In the genomic region with DNA sequence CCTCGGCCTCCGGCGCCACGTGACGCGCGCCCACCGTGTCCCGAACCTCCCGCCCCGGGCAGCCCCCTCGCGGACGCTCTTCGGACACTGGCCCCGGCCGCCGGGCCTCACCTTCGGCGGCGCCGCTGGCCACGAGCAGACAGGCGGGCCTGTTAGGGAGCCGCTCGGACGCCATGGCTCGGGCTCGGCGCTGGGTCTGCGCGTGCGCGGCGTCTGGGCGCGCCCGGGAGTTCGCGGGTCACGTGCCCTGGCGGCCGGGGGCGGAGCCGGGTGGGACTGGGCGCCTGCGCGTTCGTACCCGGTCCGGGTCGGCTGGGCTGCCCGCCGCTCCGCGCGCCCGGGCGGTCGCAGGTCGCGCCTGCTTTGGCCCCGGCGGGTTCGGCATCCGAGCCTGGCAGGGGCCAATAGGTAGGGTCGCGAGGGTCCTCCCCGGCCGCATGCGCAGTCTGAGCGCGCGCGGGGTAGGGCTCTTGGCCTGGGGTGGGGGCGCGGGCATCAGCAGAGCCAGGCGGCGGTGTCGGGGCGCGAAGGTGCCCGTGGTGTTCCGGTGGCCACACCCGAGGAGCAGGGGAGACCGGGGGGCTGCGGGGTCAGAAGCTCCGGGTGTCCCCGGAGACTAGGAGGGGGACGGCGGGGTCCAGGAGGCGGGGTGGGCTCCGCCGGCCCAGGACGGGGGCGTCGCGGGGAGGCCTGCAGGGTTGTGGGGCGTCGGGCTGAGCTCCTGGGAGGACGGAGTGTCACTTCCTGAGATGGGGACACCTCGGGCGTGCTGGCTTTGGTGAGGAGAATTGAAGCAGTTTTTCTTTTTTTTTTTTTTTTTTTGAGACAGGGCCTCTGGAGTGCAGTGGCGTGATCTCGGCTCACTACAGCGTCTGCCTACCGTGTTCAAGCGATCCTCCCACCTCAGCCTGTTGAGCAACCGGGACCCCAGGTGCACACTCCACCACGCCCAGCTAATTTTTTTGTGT, we compare ENCODE assay signal across 1 cellular context.
TF ChIP-seq lines count a peak whose summit lies in the region.

A gene with protein sequence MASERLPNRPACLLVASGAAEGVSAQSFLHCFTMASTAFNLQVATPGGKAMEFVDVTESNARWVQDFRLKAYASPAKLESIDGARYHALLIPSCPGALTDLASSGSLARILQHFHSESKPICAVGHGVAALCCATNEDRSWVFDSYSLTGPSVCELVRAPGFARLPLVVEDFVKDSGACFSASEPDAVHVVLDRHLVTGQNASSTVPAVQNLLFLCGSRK (minus strand): TSS at position 200 of the 968 bp plus-strand sequence. CDS start 25 bp downstream, at position 175.

TF ChIP-seq in K562, 482 proteins besides CTCF, POLR2A, EP300 and RAD21 (continued from another document and continues in another):
- TF ChIP-seq, protein P1, sequence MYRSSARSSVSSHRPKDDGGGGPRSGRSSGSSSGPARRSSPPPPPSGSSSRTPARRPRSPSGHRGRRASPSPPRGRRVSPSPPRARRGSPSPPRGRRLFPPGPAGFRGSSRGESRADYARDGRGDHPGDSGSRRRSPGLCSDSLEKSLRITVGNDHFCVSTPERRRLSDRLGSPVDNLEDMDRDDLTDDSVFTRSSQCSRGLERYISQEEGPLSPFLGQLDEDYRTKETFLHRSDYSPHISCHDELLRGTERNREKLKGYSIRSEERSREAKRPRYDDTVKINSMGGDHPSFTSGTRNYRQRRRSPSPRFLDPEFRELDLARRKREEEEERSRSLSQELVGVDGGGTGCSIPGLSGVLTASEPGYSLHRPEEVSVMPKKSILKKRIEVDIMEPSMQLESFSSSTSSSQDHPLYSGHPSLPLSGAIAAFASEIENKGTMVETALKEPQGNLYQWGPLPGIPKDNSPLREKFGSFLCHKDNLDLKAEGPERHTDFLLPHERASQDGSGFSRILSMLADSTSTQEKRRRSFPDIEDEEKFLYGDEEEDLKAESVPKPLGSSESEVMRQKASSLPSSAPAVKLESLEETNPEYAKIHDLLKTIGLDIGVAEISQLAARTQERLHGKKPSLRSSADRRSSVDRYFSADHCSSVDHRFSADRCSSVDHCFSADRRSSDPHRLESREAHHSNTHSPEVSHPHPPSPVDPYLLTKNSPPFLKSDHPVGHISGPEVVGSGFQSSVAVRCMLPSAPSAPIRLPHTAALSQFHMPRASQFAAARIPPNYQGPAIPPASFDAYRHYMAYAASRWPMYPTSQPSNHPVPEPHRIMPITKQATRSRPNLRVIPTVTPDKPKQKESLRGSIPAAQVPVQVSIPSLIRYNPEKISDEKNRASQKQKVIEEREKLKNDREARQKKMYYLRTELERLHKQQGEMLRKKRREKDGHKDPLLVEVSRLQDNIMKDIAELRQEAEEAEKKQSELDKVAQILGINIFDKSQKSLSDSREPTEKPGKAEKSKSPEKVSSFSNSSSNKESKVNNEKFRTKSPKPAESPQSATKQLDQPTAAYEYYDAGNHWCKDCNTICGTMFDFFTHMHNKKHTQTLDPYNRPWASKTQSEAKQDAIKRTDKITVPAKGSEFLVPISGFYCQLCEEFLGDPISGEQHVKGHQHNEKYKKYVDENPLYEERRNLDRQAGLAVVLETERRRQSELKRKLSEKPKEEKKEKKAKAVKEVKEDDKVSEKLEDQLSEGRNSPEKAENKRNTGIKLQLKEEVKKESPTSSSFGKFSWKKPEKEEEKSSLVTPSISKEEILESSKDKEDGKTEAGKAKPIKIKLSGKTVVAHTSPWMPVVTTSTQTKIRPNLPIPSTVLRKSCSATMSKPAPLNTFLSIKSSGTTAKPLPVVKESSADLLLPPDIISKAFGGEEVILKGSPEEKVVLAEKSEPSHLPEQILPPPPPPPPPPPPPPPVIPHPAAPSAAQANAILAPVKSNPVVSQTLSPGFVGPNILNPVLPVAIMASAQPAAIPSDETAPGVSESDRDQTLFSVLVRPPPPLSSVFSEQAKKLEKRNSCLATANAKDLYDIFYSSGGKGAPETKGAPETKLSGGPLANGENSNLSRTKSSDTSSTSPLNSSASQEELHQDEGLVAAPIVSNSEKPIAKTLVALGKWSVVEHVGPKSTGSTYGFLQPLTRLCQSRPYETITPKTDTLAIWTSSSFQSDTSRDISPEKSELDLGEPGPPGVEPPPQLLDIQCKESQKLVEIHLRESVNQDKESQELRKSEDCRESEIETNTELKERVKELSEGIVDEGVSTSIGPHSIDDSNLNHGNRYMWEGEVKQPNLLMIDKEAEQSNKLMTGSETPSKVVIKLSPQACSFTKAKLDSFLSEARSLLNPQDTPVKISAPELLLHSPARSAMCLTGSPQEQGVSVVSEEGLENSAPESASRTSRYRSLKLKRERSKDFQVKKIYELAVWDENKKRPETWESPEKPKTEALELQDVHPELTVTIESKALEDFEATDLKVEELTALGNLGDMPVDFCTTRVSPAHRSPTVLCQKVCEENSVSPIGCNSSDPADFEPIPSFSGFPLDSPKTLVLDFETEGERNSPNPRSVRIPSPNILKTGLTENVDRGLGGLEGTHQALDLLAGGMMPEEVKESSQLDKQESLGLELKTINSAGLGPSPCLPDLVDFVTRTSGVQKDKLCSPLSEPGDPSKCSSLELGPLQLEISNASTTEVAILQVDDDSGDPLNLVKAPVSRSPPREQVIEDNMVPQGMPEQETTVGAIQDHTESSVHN (IDR thresholded peaks at IDR 0.05; ENCODE audit: borderline replicate concordance in 1 of 2, low read depth in 1 of 2), result no peak
- TF ChIP-seq FOXA1 (IDR thresholded peaks at IDR 0.05; ENCODE audit: borderline replicate concordance) (no peak), ZNF696 (CRISPR knock-in tag; conservative IDR thresholded peaks at IDR 0.05) (no peak), TCF3 (CRISPR knock-in tag; IDR thresholded peaks at IDR 0.05) (no peak), BCL6 (CRISPR knock-in tag; IDR thresholded peaks at IDR 0.05) (no peak), POLR2G (IDR thresholded peaks at IDR 0.05; ENCODE audit: low read depth, low read length) (peak; percentile 89), ADNP (tag; IDR thresholded peaks at IDR 0.05) (no peak), HNRNPK (IDR thresholded peaks at IDR 0.05; ENCODE audit: low read depth, low read length, poor library complexity, severe bottlenecking) (no peak), STAG1 (CRISPR knock-in tag; IDR thresholded peaks at IDR 0.05; ENCODE audit: borderline replicate concordance) (no peak), ZNF699 (CRISPR knock-in tag; IDR thresholded peaks at IDR 0.05; ENCODE audit: insufficient replicate concordance) (no peak), TAF9B (IDR thresholded peaks at IDR 0.05; ENCODE audit: partially characterized antibody) (no peak), CTBP1 (IDR thresholded peaks at IDR 0.05; ENCODE audit: borderline replicate concordance) (peak; percentile 59; the same call in 1 of the 2 replicates), NELFE (IDR thresholded peaks at IDR 0.05; ENCODE audit: insufficient read depth, insufficient read length) (no peak), ZKSCAN1 (IDR thresholded peaks at IDR 0.05; ENCODE audit: low read depth, low read length) (no peak), YY1 (IDR thresholded peaks at IDR 0.05; ENCODE audit: borderline replicate concordance in 1 of 3, control insufficient read depth in 1 of 3, extremely low read depth in 1 of 3, insufficient read depth in 3 of 3, insufficient read length in 1 of 3, insufficient replicate concordance in 2 of 3, low read depth in 1 of 3, low read length in 2 of 3) (peak; percentile 48 to 93 (median 88)), TEAD1 (CRISPR knock-in tag; IDR thresholded peaks at IDR 0.05) (no peak; a peak in 1 of 4 replicates), PPARD (CRISPR knock-in tag; IDR thresholded peaks at IDR 0.05) (no peak), PTBP1 (IDR thresholded peaks at IDR 0.05; ENCODE audit: low read depth, low read length) (no peak)
- TF ChIP-seq, protein P2, sequence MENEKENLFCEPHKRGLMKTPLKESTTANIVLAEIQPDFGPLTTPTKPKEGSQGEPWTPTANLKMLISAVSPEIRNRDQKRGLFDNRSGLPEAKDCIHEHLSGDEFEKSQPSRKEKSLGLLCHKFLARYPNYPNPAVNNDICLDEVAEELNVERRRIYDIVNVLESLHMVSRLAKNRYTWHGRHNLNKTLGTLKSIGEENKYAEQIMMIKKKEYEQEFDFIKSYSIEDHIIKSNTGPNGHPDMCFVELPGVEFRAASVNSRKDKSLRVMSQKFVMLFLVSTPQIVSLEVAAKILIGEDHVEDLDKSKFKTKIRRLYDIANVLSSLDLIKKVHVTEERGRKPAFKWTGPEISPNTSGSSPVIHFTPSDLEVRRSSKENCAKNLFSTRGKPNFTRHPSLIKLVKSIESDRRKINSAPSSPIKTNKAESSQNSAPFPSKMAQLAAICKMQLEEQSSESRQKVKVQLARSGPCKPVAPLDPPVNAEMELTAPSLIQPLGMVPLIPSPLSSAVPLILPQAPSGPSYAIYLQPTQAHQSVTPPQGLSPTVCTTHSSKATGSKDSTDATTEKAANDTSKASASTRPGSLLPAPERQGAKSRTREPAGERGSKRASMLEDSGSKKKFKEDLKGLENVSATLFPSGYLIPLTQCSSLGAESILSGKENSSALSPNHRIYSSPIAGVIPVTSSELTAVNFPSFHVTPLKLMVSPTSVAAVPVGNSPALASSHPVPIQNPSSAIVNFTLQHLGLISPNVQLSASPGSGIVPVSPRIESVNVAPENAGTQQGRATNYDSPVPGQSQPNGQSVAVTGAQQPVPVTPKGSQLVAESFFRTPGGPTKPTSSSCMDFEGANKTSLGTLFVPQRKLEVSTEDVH (IDR thresholded peaks at IDR 0.05; ENCODE audit: low read depth, partially characterized antibody), result no peak
- TF ChIP-seq, protein P3, sequence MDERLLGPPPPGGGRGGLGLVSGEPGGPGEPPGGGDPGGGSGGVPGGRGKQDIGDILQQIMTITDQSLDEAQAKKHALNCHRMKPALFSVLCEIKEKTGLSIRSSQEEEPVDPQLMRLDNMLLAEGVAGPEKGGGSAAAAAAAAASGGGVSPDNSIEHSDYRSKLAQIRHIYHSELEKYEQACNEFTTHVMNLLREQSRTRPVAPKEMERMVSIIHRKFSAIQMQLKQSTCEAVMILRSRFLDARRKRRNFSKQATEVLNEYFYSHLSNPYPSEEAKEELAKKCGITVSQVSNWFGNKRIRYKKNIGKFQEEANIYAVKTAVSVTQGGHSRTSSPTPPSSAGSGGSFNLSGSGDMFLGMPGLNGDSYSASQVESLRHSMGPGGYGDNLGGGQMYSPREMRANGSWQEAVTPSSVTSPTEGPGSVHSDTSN (CRISPR knock-in tag; IDR thresholded peaks at IDR 0.05; ENCODE audit: low read depth), result no peak
- TF ChIP-seq, protein P3 (tag; conservative IDR thresholded peaks at IDR 0.05; ENCODE audit: low read depth), result no peak
- TF ChIP-seq, protein P4, sequence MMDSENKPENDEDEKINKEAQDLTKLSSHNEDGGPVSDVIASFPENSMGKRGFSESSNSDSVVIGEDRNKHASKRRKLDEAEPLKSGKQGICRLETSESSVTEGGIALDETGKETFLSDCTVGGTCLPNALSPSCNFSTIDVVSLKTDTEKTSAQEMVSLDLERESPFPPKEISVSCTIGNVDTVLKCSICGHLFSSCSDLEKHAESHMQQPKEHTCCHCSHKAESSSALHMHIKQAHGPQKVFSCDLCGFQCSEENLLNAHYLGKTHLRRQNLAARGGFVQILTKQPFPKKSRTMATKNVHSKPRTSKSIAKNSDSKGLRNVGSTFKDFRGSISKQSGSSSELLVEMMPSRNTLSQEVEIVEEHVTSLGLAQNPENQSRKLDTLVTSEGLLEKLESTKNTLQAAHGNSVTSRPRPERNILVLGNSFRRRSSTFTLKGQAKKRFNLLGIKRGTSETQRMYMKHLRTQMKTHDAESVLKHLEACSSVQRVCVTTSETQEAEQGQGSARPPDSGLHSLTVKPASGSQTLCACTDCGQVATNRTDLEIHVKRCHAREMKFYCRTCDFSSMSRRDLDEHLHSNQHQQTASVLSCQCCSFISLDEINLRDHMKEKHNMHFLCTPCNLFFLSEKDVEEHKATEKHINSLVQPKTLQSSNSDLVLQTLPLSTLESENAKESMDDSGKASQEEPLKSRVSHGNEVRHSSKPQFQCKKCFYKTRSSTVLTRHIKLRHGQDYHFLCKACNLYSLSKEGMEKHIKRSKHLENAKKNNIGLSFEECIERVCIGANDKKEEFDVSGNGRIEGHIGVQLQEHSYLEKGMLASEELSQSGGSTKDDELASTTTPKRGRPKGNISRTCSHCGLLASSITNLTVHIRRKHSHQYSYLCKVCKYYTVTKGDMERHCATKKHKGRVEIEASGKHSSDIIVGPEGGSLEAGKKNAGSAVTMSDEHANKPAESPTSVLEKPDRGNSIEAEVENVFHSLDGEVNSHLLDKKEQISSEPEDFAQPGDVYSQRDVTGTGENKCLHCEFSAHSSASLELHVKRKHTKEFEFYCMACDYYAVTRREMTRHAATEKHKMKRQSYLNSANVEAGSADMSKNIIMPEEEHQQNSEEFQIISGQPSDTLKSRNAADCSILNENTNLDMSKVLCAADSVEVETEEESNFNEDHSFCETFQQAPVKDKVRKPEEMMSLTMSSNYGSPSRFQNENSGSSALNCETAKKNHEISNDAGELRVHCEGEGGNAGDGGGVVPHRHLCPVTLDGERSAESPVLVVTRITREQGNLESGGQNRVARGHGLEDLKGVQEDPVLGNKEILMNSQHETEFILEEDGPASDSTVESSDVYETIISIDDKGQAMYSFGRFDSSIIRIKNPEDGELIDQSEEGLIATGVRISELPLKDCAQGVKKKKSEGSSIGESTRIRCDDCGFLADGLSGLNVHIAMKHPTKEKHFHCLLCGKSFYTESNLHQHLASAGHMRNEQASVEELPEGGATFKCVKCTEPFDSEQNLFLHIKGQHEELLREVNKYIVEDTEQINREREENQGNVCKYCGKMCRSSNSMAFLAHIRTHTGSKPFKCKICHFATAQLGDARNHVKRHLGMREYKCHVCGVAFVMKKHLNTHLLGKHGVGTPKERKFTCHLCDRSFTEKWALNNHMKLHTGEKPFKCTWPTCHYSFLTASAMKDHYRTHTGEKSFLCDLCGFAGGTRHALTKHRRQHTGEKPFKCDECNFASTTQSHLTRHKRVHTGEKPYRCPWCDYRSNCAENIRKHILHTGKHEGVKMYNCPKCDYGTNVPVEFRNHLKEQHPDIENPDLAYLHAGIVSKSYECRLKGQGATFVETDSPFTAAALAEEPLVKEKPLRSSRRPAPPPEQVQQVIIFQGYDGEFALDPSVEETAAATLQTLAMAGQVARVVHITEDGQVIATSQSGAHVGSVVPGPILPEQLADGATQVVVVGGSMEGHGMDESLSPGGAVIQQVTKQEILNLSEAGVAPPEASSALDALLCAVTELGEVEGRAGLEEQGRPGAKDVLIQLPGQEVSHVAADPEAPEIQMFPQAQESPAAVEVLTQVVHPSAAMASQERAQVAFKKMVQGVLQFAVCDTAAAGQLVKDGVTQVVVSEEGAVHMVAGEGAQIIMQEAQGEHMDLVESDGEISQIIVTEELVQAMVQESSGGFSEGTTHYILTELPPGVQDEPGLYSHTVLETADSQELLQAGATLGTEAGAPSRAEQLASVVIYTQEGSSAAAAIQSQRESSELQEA (IDR thresholded peaks at IDR 0.05; ENCODE audit: low read depth), result no peak
- TF ChIP-seq, protein P5, sequence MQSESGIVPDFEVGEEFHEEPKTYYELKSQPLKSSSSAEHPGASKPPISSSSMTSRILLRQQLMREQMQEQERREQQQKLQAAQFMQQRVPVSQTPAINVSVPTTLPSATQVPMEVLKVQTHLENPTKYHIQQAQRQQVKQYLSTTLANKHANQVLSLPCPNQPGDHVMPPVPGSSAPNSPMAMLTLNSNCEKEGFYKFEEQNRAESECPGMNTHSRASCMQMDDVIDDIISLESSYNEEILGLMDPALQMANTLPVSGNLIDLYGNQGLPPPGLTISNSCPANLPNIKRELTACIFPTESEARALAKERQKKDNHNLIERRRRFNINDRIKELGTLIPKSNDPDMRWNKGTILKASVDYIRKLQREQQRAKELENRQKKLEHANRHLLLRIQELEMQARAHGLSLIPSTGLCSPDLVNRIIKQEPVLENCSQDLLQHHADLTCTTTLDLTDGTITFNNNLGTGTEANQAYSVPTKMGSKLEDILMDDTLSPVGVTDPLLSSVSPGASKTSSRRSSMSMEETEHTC (IDR thresholded peaks at IDR 0.05), result no peak; the same call in 1 of the 2 replicates
